ENCODE assay signal across 29 cellular contexts in genomic region chr1:222104097-222104496, GRCh38.
"Had no signal": no experiment of that assay in that cellular context is flagged by ENCODE, and none has a peak within 500 bp of the region (broad histone marks: within the 10 kb centered on the region; RNA-seq: fewer than 3 reads in every experiment).

No MANE protein-coding gene starts in this region.

- H3K4me1 ChIP-seq: adrenal gland, body of pancreas, SJCRH30 had no signal

- H3K27ac ChIP-seq: adrenal gland, body of pancreas, SJCRH30, SK-N-MC, WERI-Rb-1 had no signal

- H3K9me3 Mint-ChIP-seq: activated CD8-positive, alpha-beta T cell treated with anti-CD3 and anti-CD28 coated beads for 36 hours; activated naive CD4-positive, alpha-beta T cell treated with anti-CD3 and anti-CD28 coated beads for 36 hours; activated naive CD4-positive, alpha-beta T cell treated with anti-CD3 and anti-CD28 coated beads, Interleukin-2, amount 50 U/mL, for 72 hours had no signal

- DNase-seq: activated CD4-positive, alpha-beta T cell treated with anti-CD3 and anti-CD28 coated beads for 1 hour; activated CD4-positive, alpha-beta T cell treated with anti-CD3 and anti-CD28 coated beads for 48 hours; activated CD4-positive, alpha-beta T cell treated with anti-CD3 and anti-CD28 coated beads, Interleukin-2, amount 50 U/mL, for 4 hours; activated CD4-positive, CD25-positive, alpha-beta regulatory T cell; activated CD8-positive, alpha-beta T cell treated with anti-CD3 and anti-CD28 coated beads for 36 hours; activated gamma-delta T cell treated with Interleukin-2 at 50 U/mL for 16 hours; activated naive CD4-positive, alpha-beta T cell treated with anti-CD3 and anti-CD28 coated beads for 36 hours; activated T-cell treated with anti-CD3 and anti-CD28 coated beads, Interleukin-2, amount 50 U/mL, for 1 hour; adrenal gland; body of pancreas; central memory CD4-positive, alpha-beta T cell; Kasumi-1; KG1; MG63; NCI-H1092; NCI-H146; NCI-H187; NCI-H2081; NCI-H2171 treated with DMSO at 0.1 percent for 48 hours; NCI-H2227 treated with DMSO at 0.1 percent for 48 hours; NCI-H446; NCI-H510A treated with DMSO at 0.1 percent for 48 hours; SHP77; SJCRH30; T1000 had no signal

- H3K36me3 ChIP-seq: adrenal gland, MG63, SJCRH30, WERI-Rb-1 had no signal

- H3K27ac Mint-ChIP-seq: activated CD8-positive, alpha-beta T cell treated with anti-CD3 and anti-CD28 coated beads for 36 hours; activated naive CD4-positive, alpha-beta T cell treated with anti-CD3 and anti-CD28 coated beads for 36 hours; activated naive CD4-positive, alpha-beta T cell treated with anti-CD3 and anti-CD28 coated beads, Interleukin-2, amount 50 U/mL, for 72 hours had no signal

- H3K36me3 Mint-ChIP-seq: activated naive CD4-positive, alpha-beta T cell treated with anti-CD3 and anti-CD28 coated beads, Interleukin-2, amount 50 U/mL, for 72 hours had no signal

- H3K4me3 ChIP-seq: adrenal gland, body of pancreas, MG63, SJCRH30, SK-N-MC had no signal

- ATAC-seq: activated CD8-positive, alpha-beta T cell treated with anti-CD3 and anti-CD28 coated beads for 36 hours; activated naive CD4-positive, alpha-beta T cell treated with anti-CD3 and anti-CD28 coated beads, Interleukin-2, amount 50 U/mL, for 72 hours; body of pancreas; Panc1 had no signal

- H3K9me3 ChIP-seq: adrenal gland, body of pancreas, MG63, SJCRH30 had no signal

- H3K27me3 ChIP-seq: body of pancreas, MG63, SJCRH30 had no signal

- H3K4me3 Mint-ChIP-seq: activated CD8-positive, alpha-beta T cell treated with anti-CD3 and anti-CD28 coated beads for 36 hours; activated naive CD4-positive, alpha-beta T cell treated with anti-CD3 and anti-CD28 coated beads for 36 hours had no signal
